1 cellular context compared by ENCODE assay signal in the genomic region with DNA sequence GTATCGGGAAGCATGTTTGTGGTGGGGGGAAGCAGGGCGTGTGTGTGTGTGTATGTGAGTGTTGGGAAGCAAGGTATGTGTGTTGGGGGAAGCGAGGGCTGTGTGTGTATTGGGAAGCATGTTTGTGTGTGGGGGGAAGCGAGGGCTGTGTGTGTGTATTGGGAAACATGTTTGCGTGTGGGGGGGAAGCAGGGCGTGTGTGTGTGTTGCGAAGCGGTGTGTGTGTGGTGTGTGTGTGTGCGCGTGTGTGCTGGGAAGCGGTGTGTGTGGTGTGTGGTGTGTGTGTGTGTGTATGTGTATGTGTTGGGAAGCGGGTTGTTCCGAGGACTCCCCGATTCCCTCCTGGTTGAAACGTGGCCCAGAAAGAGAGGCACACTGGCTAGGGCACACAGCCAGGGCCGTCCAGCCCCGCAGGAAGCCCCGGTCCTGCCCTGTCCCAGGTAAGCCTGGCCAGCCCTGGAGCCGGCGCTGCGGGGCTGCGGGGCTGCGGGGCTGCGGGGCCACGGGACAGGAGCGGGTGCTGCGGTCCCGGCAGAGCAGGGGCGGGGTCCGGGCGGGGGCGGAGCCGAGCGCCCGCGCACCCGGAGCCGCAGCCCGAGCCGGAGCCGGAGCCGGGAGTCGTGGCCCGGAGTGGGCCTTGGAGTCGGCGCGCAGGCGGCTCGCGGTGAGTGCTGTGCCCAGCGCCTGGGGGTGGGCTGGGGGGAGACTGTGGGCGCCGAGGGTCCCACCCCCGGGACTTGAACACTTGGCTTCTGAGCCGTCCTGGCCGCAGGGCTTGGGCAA.
A peak's percentile ranks its signal among the peaks of the same experiment; 100 is the strongest.
TF ChIP-seq lines count a peak whose summit lies in the region.

A gene (plus strand): TSS at position 608 of the 783 bp plus-strand sequence. CDS start 5,890 bp downstream, outside the sequence.

TF ChIP-seq in GM12878, 131 proteins besides CTCF, POLR2A, EP300 and RAD21 (continued from another document and continues in another):
- TF ChIP-seq RAD51 (IDR thresholded peaks at IDR 0.05) (no peak), EGR1 (IDR thresholded peaks at IDR 0.05; ENCODE audit: borderline replicate concordance in 1 of 2, low read depth in 2 of 2, low read length in 2 of 2) (peak in 1 of 2 experiments; percentile 75; a peak in 2 of 3 replicates), NBN (IDR thresholded peaks at IDR 0.05) (peak; percentile 68), SMAD1 (IDR thresholded peaks at IDR 0.05; ENCODE audit: low read depth, partially characterized antibody) (no peak), CREM (IDR thresholded peaks at IDR 0.05; ENCODE audit: low read depth) (no peak), DPF2 (IDR thresholded peaks at IDR 0.05) (0 out of 2 replicates have a peak, but pooled peaks have one; percentile 42), FOS (IDR thresholded peaks at IDR 0.05; ENCODE audit: borderline replicate concordance, extremely low read depth, insufficient read length) (no peak), ZNF622 (IDR thresholded peaks at IDR 0.05) (no peak), POU2F2 (IDR thresholded peaks at IDR 0.05; ENCODE audit: borderline replicate concordance, low read depth, low read length) (no peak), YBX1 (IDR thresholded peaks at IDR 0.05) (no peak), TAF1 (IDR thresholded peaks at IDR 0.05; ENCODE audit: borderline replicate concordance, low read depth, low read length) (no peak), NR2F1 (conservative IDR thresholded peaks at IDR 0.05) (0 out of 2 replicates have a peak, but pooled peaks have one; percentile 22), KLF5 (IDR thresholded peaks at IDR 0.05; ENCODE audit: partially characterized antibody) (no peak), NFXL1 (IDR thresholded peaks at IDR 0.05; ENCODE audit: borderline replicate concordance) (no peak), RCOR1 (conservative IDR thresholded peaks at IDR 0.05; ENCODE audit: low read depth, low read length) (no peak), GATAD2B (conservative IDR thresholded peaks at IDR 0.05; ENCODE audit: low read depth) (peak; percentile 63; the same call in 1 of the 2 replicates), MTA2 (IDR thresholded peaks at IDR 0.05; ENCODE audit: low read depth) (peak; percentile 29; the same call in 1 of the 2 replicates)
- TF ChIP-seq, protein P1, sequence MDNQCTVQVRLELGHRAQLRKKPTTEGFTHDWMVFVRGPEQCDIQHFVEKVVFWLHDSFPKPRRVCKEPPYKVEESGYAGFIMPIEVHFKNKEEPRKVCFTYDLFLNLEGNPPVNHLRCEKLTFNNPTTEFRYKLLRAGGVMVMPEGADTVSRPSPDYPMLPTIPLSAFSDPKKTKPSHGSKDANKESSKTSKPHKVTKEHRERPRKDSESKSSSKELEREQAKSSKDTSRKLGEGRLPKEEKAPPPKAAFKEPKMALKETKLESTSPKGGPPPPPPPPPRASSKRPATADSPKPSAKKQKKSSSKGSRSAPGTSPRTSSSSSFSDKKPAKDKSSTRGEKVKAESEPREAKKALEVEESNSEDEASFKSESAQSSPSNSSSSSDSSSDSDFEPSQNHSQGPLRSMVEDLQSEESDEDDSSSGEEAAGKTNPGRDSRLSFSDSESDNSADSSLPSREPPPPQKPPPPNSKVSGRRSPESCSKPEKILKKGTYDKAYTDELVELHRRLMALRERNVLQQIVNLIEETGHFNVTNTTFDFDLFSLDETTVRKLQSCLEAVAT (IDR thresholded peaks at IDR 0.05), result peak; percentile 98
- TF ChIP-seq, protein P2, sequence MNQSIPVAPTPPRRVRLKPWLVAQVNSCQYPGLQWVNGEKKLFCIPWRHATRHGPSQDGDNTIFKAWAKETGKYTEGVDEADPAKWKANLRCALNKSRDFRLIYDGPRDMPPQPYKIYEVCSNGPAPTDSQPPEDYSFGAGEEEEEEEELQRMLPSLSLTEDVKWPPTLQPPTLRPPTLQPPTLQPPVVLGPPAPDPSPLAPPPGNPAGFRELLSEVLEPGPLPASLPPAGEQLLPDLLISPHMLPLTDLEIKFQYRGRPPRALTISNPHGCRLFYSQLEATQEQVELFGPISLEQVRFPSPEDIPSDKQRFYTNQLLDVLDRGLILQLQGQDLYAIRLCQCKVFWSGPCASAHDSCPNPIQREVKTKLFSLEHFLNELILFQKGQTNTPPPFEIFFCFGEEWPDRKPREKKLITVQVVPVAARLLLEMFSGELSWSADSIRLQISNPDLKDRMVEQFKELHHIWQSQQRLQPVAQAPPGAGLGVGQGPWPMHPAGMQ (IDR thresholded peaks at IDR 0.05; ENCODE audit: borderline replicate concordance), result no peak; the same call in 1 of the 2 replicates
- TF ChIP-seq, protein P3, sequence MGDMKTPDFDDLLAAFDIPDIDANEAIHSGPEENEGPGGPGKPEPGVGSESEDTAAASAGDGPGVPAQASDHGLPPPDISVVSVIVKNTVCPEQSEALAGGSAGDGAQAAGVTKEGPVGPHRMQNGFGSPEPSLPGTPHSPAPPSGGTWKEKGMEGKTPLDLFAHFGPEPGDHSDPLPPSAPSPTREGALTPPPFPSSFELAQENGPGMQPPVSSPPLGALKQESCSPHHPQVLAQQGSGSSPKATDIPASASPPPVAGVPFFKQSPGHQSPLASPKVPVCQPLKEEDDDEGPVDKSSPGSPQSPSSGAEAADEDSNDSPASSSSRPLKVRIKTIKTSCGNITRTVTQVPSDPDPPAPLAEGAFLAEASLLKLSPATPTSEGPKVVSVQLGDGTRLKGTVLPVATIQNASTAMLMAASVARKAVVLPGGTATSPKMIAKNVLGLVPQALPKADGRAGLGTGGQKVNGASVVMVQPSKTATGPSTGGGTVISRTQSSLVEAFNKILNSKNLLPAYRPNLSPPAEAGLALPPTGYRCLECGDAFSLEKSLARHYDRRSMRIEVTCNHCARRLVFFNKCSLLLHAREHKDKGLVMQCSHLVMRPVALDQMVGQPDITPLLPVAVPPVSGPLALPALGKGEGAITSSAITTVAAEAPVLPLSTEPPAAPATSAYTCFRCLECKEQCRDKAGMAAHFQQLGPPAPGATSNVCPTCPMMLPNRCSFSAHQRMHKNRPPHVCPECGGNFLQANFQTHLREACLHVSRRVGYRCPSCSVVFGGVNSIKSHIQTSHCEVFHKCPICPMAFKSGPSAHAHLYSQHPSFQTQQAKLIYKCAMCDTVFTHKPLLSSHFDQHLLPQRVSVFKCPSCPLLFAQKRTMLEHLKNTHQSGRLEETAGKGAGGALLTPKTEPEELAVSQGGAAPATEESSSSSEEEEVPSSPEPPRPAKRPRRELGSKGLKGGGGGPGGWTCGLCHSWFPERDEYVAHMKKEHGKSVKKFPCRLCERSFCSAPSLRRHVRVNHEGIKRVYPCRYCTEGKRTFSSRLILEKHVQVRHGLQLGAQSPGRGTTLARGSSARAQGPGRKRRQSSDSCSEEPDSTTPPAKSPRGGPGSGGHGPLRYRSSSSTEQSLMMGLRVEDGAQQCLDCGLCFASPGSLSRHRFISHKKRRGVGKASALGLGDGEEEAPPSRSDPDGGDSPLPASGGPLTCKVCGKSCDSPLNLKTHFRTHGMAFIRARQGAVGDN (IDR thresholded peaks at IDR 0.05), result peak; percentile 64; the same call in 1 of the 2 replicates
- TF ChIP-seq, protein P4, sequence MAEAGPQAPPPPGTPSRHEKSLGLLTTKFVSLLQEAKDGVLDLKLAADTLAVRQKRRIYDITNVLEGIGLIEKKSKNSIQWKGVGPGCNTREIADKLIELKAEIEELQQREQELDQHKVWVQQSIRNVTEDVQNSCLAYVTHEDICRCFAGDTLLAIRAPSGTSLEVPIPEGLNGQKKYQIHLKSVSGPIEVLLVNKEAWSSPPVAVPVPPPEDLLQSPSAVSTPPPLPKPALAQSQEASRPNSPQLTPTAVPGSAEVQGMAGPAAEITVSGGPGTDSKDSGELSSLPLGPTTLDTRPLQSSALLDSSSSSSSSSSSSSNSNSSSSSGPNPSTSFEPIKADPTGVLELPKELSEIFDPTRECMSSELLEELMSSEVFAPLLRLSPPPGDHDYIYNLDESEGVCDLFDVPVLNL (IDR thresholded peaks at IDR 0.05; ENCODE audit: low read depth, low read length), result no peak
- TF ChIP-seq, protein P5, sequence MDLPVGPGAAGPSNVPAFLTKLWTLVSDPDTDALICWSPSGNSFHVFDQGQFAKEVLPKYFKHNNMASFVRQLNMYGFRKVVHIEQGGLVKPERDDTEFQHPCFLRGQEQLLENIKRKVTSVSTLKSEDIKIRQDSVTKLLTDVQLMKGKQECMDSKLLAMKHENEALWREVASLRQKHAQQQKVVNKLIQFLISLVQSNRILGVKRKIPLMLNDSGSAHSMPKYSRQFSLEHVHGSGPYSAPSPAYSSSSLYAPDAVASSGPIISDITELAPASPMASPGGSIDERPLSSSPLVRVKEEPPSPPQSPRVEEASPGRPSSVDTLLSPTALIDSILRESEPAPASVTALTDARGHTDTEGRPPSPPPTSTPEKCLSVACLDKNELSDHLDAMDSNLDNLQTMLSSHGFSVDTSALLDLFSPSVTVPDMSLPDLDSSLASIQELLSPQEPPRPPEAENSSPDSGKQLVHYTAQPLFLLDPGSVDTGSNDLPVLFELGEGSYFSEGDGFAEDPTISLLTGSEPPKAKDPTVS (IDR thresholded peaks at IDR 0.05; ENCODE audit: low read depth, low read length), result no peak
- TF ChIP-seq, protein P6, sequence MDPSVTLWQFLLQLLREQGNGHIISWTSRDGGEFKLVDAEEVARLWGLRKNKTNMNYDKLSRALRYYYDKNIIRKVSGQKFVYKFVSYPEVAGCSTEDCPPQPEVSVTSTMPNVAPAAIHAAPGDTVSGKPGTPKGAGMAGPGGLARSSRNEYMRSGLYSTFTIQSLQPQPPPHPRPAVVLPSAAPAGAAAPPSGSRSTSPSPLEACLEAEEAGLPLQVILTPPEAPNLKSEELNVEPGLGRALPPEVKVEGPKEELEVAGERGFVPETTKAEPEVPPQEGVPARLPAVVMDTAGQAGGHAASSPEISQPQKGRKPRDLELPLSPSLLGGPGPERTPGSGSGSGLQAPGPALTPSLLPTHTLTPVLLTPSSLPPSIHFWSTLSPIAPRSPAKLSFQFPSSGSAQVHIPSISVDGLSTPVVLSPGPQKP (IDR thresholded peaks at IDR 0.05; ENCODE audit: low read depth, low read length), result no peak
- TF ChIP-seq, protein P7, sequence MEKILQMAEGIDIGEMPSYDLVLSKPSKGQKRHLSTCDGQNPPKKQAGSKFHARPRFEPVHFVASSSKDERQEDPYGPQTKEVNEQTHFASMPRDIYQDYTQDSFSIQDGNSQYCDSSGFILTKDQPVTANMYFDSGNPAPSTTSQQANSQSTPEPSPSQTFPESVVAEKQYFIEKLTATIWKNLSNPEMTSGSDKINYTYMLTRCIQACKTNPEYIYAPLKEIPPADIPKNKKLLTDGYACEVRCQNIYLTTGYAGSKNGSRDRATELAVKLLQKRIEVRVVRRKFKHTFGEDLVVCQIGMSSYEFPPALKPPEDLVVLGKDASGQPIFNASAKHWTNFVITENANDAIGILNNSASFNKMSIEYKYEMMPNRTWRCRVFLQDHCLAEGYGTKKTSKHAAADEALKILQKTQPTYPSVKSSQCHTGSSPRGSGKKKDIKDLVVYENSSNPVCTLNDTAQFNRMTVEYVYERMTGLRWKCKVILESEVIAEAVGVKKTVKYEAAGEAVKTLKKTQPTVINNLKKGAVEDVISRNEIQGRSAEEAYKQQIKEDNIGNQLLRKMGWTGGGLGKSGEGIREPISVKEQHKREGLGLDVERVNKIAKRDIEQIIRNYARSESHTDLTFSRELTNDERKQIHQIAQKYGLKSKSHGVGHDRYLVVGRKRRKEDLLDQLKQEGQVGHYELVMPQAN (conservative IDR thresholded peaks at IDR 0.05), result peak; percentile 29; the same call in 1 of the 2 replicates
- TF ChIP-seq, protein P8, sequence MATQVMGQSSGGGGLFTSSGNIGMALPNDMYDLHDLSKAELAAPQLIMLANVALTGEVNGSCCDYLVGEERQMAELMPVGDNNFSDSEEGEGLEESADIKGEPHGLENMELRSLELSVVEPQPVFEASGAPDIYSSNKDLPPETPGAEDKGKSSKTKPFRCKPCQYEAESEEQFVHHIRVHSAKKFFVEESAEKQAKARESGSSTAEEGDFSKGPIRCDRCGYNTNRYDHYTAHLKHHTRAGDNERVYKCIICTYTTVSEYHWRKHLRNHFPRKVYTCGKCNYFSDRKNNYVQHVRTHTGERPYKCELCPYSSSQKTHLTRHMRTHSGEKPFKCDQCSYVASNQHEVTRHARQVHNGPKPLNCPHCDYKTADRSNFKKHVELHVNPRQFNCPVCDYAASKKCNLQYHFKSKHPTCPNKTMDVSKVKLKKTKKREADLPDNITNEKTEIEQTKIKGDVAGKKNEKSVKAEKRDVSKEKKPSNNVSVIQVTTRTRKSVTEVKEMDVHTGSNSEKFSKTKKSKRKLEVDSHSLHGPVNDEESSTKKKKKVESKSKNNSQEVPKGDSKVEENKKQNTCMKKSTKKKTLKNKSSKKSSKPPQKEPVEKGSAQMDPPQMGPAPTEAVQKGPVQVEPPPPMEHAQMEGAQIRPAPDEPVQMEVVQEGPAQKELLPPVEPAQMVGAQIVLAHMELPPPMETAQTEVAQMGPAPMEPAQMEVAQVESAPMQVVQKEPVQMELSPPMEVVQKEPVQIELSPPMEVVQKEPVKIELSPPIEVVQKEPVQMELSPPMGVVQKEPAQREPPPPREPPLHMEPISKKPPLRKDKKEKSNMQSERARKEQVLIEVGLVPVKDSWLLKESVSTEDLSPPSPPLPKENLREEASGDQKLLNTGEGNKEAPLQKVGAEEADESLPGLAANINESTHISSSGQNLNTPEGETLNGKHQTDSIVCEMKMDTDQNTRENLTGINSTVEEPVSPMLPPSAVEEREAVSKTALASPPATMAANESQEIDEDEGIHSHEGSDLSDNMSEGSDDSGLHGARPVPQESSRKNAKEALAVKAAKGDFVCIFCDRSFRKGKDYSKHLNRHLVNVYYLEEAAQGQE (IDR thresholded peaks at IDR 0.05; ENCODE audit: low read depth, low read length), result no peak
- TF ChIP-seq, protein P9, sequence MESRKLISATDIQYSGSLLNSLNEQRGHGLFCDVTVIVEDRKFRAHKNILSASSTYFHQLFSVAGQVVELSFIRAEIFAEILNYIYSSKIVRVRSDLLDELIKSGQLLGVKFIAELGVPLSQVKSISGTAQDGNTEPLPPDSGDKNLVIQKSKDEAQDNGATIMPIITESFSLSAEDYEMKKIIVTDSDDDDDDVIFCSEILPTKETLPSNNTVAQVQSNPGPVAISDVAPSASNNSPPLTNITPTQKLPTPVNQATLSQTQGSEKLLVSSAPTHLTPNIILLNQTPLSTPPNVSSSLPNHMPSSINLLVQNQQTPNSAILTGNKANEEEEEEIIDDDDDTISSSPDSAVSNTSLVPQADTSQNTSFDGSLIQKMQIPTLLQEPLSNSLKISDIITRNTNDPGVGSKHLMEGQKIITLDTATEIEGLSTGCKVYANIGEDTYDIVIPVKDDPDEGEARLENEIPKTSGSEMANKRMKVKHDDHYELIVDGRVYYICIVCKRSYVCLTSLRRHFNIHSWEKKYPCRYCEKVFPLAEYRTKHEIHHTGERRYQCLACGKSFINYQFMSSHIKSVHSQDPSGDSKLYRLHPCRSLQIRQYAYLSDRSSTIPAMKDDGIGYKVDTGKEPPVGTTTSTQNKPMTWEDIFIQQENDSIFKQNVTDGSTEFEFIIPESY (IDR thresholded peaks at IDR 0.05), result peak; percentile 90
- TF ChIP-seq, protein P10, sequence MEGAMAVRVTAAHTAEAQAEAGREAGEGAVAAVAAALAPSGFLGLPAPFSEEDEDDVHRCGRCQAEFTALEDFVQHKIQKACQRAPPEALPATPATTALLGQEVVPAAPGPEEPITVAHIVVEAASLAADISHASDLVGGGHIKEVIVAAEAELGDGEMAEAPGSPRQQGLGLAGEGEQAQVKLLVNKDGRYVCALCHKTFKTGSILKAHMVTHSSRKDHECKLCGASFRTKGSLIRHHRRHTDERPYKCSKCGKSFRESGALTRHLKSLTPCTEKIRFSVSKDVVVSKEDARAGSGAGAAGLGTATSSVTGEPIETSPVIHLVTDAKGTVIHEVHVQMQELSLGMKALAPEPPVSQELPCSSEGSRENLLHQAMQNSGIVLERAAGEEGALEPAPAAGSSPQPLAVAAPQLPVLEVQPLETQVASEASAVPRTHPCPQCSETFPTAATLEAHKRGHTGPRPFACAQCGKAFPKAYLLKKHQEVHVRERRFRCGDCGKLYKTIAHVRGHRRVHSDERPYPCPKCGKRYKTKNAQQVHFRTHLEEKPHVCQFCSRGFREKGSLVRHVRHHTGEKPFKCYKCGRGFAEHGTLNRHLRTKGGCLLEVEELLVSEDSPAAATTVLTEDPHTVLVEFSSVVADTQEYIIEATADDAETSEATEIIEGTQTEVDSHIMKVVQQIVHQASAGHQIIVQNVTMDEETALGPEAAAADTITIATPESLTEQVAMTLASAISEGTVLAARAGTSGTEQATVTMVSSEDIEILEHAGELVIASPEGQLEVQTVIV (IDR thresholded peaks at IDR 0.05; ENCODE audit: borderline replicate concordance, partially characterized antibody), result no peak
